In genomic region chr7:87435546-87435945, GRCh38 we compare ENCODE assay signal across 23 cellular contexts. TPM values are rescaled to one million over a fixed set of nuclear protein-coding genes. Genes with fewer than 3 reads are reported as not detected.
DNase-seq lines count a peak whose midpoint lies in the region; ATAC-seq, FAIRE-seq and TF ChIP-seq lines count a peak whose summit lies in the region.
"Had no signal": no experiment of that assay in that cellular context is flagged by ENCODE, and none has a peak within 500 bp of the region (broad histone marks: within the 10 kb centered on the region; RNA-seq: fewer than 3 reads in every experiment).

No MANE protein-coding gene starts in this region.

- H3K9me3 ChIP-seq in mammary epithelial cell (replicated peaks; ENCODE audit: insufficient read depth, low read length) (no peaks in the 10 kb centered on the region), breast epithelium (no peaks in the 10 kb centered on the region)
- H3K9me3 ChIP-seq: A549, sigmoid colon had no signal

- intact Hi-C loops in mammary epithelial cell (cut with micrococcal nuclease) = no loop called here
- intact Hi-C loops in breast epithelium (cut with DNase I; ENCODE audit: low total_unique reads) = no loop called here

- H4K20me1 ChIP-seq in mammary epithelial cell (ENCODE audit: insufficient read depth, low read length) = no peaks in the 10 kb centered on the region

- H3K4me3 ChIP-seq in mammary epithelial cell (replicated peaks in 1 of 3; ENCODE audit: insufficient read depth in 1 of 3, low read depth in 2 of 3, low read length in 3 of 3) = no peak overlapping the region
- H3K4me3 ChIP-seq in breast epithelium = no peak overlapping the region
- H3K4me3 ChIP-seq in foreskin fibroblast (ENCODE audit: low read depth in 1 of 2, low read length in 2 of 2) = no peak overlapping the region
- H3K4me3 ChIP-seq: A549, sigmoid colon had no signal

- CTCF ChIA-PET in mammary epithelial cell (lab: Charles Lee; ENCODE audit: low non-redundant PET) = no interaction called here

- H3K27me3 ChIP-seq in mammary epithelial cell (ENCODE audit: insufficient read depth, low read length) (peaks cover 6% of the 10 kb centered on the region), breast epithelium (no peaks in the 10 kb centered on the region)
- H3K27me3 ChIP-seq: sigmoid colon had no signal

- TF ChIP-seq CTCF in mammary epithelial cell (conservative IDR thresholded peaks at IDR 0.05 in 1 of 2, IDR thresholded peaks at IDR 0.05 in 1 of 2; ENCODE audit: extremely low read depth in 1 of 2, insufficient read depth in 1 of 2, low read depth in 1 of 2, low read length in 2 of 2) = no peak
- no peak for TF ChIP-seq CTCF in breast epithelium (IDR thresholded peaks at IDR 0.05)
- no peak for TF ChIP-seq CTCF in foreskin fibroblast (IDR thresholded peaks at IDR 0.05; ENCODE audit: low read depth, low read length)

- H3K4me1 ChIP-seq in mammary epithelial cell (ENCODE audit: insufficient read depth, low read length) = no peaks in the 10 kb centered on the region
- no peaks in the 10 kb centered on the region for H3K4me1 ChIP-seq in breast epithelium
- H3K4me1 ChIP-seq: A549, parathyroid adenoma, sigmoid colon had no signal

- DNase-seq in mammary epithelial cell = peak; percentile 11
- no peak for DNase-seq in breast epithelium (ENCODE audit: low spot score in 2 of 2)
- peak; percentile 57 for DNase-seq in RCC 7860 (ENCODE audit: low spot score)
- DNase-seq in foreskin fibroblast = peak; percentile 9 to 42
- no peak for DNase-seq in activated CD8-positive, alpha-beta memory T cell treated with anti-CD3 and anti-CD28 coated beads, Interleukin-2, amount 50 U/mL, for 48 hours
- DNase-seq in SIG-M5 treated with dmso at 0.1 percent for 504 hours (lab: John Stamatoyannopoulos, UW; ENCODE audit: unreplicated experiment) = no peak
- DNase-seq in EL = no peak
- DNase-seq: activated CD4-positive, alpha-beta T cell treated with anti-CD3 and anti-CD28 coated beads, Interleukin-2, amount 10 ng/mL, durations not matched to agents 7 days and 5 days; activated effector memory CD4-positive, alpha-beta T cell treated with anti-CD3 and anti-CD28 coated beads, Interleukin-2, amount 50 U/mL, for 16 hours; anterior cingulate cortex; GF-D8; H9; naive thymus-derived CD8-positive, alpha-beta T cell; NCI-H187 treated with DMSO at 0.1 percent for 48 hours; NCI-H446; sigmoid colon; T-cell had no signal

- H2AFZ ChIP-seq in mammary epithelial cell (ENCODE audit: low read depth, low read length) = no peak overlapping the region
- H2AFZ ChIP-seq: parathyroid adenoma had no signal

- in situ Hi-C loops in mammary epithelial cell (cut with MboI; ENCODE audit: low sequenced_read_pairs in 2 of 2) = no loop called here

- H3K36me3 ChIP-seq in mammary epithelial cell (ENCODE audit: insufficient read depth, low read length) = no peaks in the 10 kb centered on the region
- H3K36me3 ChIP-seq in breast epithelium = no peaks in the 10 kb centered on the region
- H3K36me3 ChIP-seq: sigmoid colon had no signal

- peak; percentile 90 for FAIRE-seq in RCC 7860 (lab: Jason Lieb, UNC)
- FAIRE-seq: A549, colon, islet of Langerhans had no signal

- BruUV-seq in mammary epithelial cell (replicated peaks; lab: Mats Ljungman, UMichigan) = no TSS peak

- dilution Hi-C loops in mammary epithelial cell (cut with HindIII; ENCODE audit: low sequenced_read_pairs) = no loop called here

- no peak for TF ChIP-seq POLR2A in breast epithelium (IDR thresholded peaks at IDR 0.05)

- ATAC-seq in activated CD4-positive, CD25-positive, alpha-beta regulatory T cell treated with anti-CD3 and anti-CD28 coated beads, Interleukin-2, amount 50 U/mL, for 24 hours = no peak
- ATAC-seq: A549; naive thymus-derived CD8-positive, alpha-beta T cell; T-cell had no signal

- H3K4me2 ChIP-seq in mammary epithelial cell (ENCODE audit: insufficient read depth, low read depth, low read length) = no peak overlapping the region
- H3K4me2 ChIP-seq: A549 had no signal

- no peaks in the 10 kb centered on the region for H3K79me2 ChIP-seq in mammary epithelial cell (ENCODE audit: insufficient read depth, low read length)
- H3K79me2 ChIP-seq: parathyroid adenoma had no signal

- no peak overlapping the region for H3K27ac ChIP-seq in mammary epithelial cell (ENCODE audit: insufficient read depth, low read depth, low read length)
- H3K27ac ChIP-seq in breast epithelium = no peak overlapping the region
- H3K27ac ChIP-seq: A549, C4-2B, parathyroid adenoma, sigmoid colon had no signal

- H3K9ac ChIP-seq in mammary epithelial cell (ENCODE audit: insufficient read depth, low read length) = no peak overlapping the region
- H3K9ac ChIP-seq: parathyroid adenoma had no signal

RNA-seq across cellular contexts. Expression of gene ABCB4, which starts 39.9 kb away (rescaled TPM):
- total RNA-seq in mammary epithelial cell = not detected
- 0.06 TPM for polyA plus RNA-seq in mammary epithelial cell
- polyA minus RNA-seq in mammary epithelial cell = not detected
- 1 to 10 TPM in 2 of 3 donors, under 1 TPM in 1; 0.33 to 2.8 (median 1.3) TPM for total RNA-seq in breast epithelium
- total RNA-seq: activated CD4-positive, alpha-beta T cell treated with anti-CD3 and anti-CD28 coated beads, Interleukin-2, amount 10 ng/mL, durations not matched to agents 7 days and 5 days had no signal

Comparison
In these comparisons a context has a peak if more than half of its experiments do, and no peak if none do; other contexts are left out.
1. DNase-seq: peak in mammary epithelial cell (single experiment), RCC 7860 (single experiment) and foreskin fibroblast (2 of 2); none in breast epithelium (0 of 2), activated CD8-positive, alpha-beta memory T cell treated with anti-CD3 and anti-CD28 coated beads, Interleukin-2, amount 50 U/mL, for 48 hours (single experiment), SIG-M5 treated with dmso at 0.1 percent for 504 hours (single experiment) and EL (single experiment).